ENCODE assay signal across 18 cellular contexts in genomic region chr11:93569496-93569895, GRCh38. TPM values are rescaled to one million over a fixed set of nuclear protein-coding genes. Genes with fewer than 3 reads are reported as not detected.
A peak's percentile ranks its signal among the peaks of the same experiment; 100 is the strongest.
DNase-seq lines count a peak whose midpoint lies in the region; ATAC-seq, FAIRE-seq and TF ChIP-seq lines count a peak whose summit lies in the region.
"Had no signal": no experiment of that assay in that cellular context is flagged by ENCODE, and none has a peak within 500 bp of the region (broad histone marks: within the 10 kb centered on the region; RNA-seq: fewer than 3 reads in every experiment).

No MANE protein-coding gene starts in this region.

- no peak overlapping the region for H2BK5ac ChIP-seq in H1 (ENCODE audit: low read depth, low read length)

- H3K9ac ChIP-seq in H1 (replicated peaks in 1 of 4; ENCODE audit: extremely low read depth in 1 of 4, low read depth in 3 of 4, low read length in 3 of 4) (no peak overlapping the region), HepG2 (ENCODE audit: insufficient read depth, low read depth, low read length) (no peak overlapping the region)

- no peak overlapping the region for H2AK5ac ChIP-seq in H1 (ENCODE audit: low read depth, low read length)

- H3K14ac ChIP-seq in H1 (ENCODE audit: insufficient read length), result no peak overlapping the region

- no peaks in the 10 kb centered on the region for H3K36me3 Mint-ChIP-seq in activated T-cell treated with anti-CD3 and anti-CD28 coated beads, Interleukin-2, amount 50 U/mL, for 24 hours (ENCODE audit: low read depth)
- H3K36me3 Mint-ChIP-seq: CD4-positive, alpha-beta memory T cell had no signal

- H3K4me2 ChIP-seq in H1 (ENCODE audit: insufficient read depth in 1 of 2, low read depth in 2 of 2, low read length in 2 of 2) (no peak overlapping the region), HepG2 (ENCODE audit: low read depth, low read length) (no peak overlapping the region)

- TF ChIP-seq RAD21 in H1 (IDR thresholded peaks at IDR 0.05 in 1 of 2, conservative IDR thresholded peaks at IDR 0.05 in 1 of 2; ENCODE audit: low read depth in 2 of 2, low read length in 2 of 2) (no peak), HepG2 (CRISPR knock-in tag; IDR thresholded peaks at IDR 0.05) (no peak)

- H4K91ac ChIP-seq in H1 (replicated peaks; ENCODE audit: insufficient read length, low read length), result no peak overlapping the region

- H2BK15ac ChIP-seq in H1 (ENCODE audit: low read length), result no peak overlapping the region

- POLR2A ChIA-PET in HEK293 (lab: Yijun Ruan, JAX) (no interaction called here), H1 (lab: Charles Lee; ENCODE audit: partially characterized antibody) (no interaction called here), HepG2 (lab: Yijun Ruan, JAX) (no interaction called here)

- H2BK20ac ChIP-seq in H1 (ENCODE audit: low read length), result no peak overlapping the region

- H4K8ac ChIP-seq in H1 (ENCODE audit: extremely low read depth, insufficient read depth, low read length), result no peak overlapping the region

- H2BK12ac ChIP-seq in H1 (ENCODE audit: low read depth, low read length), result no peak overlapping the region

- no peak overlapping the region for H4K5ac ChIP-seq in H1 (ENCODE audit: insufficient read length, low read depth, low read length)

- CTCF ChIA-PET in HEK293 (lab: Yijun Ruan, JAX), result interaction anchor here (0.6 kb wide), 1 partner anchor 335 kb away, joined by 5 read pairs; no protein-coding TSS in a partner anchor
- CTCF ChIA-PET in H1 (lab: Charles Lee; ENCODE audit: partially characterized antibody), result interaction anchor here (1.0 kb wide), 1 partner anchor 74 kb away, joined by 3 read pairs; no protein-coding TSS in a partner anchor
- CTCF ChIA-PET in HepG2 (lab: Yijun Ruan, JAX; ENCODE audit: low intra/inter-chr PET ratio, low total read pairs), result no interaction called here

- TF ChIP-seq CTCF in HEK293 (tag by site-specific recombination; IDR thresholded peaks at IDR 0.05) (no peak), H1 (IDR thresholded peaks at IDR 0.05; ENCODE audit: control extremely low read depth in 1 of 3, insufficient read depth in 1 of 3, low read depth in 1 of 3, low read length in 3 of 3) (no peak), HepG2 (CRISPR knock-in tag; IDR thresholded peaks at IDR 0.05) (no peak), thyroid gland (IDR thresholded peaks at IDR 0.05) (no peak)

- no peak overlapping the region for H2AFZ ChIP-seq in H1 (ENCODE audit: low read length)
- no peak overlapping the region for H2AFZ ChIP-seq in HepG2 (ENCODE audit: low read length)

- H3K23ac ChIP-seq in H1 (ENCODE audit: insufficient read length), result no peak overlapping the region

- H3K4me1 Mint-ChIP-seq in activated T-cell treated with anti-CD3 and anti-CD28 coated beads, Interleukin-2, amount 50 U/mL, for 24 hours (ENCODE audit: low read depth), result no peaks in the 10 kb centered on the region
- H3K4me1 Mint-ChIP-seq: CD4-positive, alpha-beta memory T cell had no signal

- H3K79me2 ChIP-seq in H1 (ENCODE audit: control insufficient read depth in 1 of 2, insufficient read depth in 2 of 2, low read length in 2 of 2) (no peaks in the 10 kb centered on the region), HepG2 (ENCODE audit: insufficient read depth, low read length) (no peaks in the 10 kb centered on the region)

- FAIRE-seq in H1 (lab: Jason Lieb, UNC) (no peak), HepG2 (lab: Jason Lieb, UNC) (no peak)

- no peak overlapping the region for H3K4ac ChIP-seq in H1 (replicated peaks; ENCODE audit: insufficient read length, low read depth, low read length)

- no peak overlapping the region for H3K27ac Mint-ChIP-seq in activated T-cell treated with anti-CD3 and anti-CD28 coated beads, Interleukin-2, amount 50 U/mL, for 24 hours
- H3K27ac Mint-ChIP-seq: CD4-positive, alpha-beta memory T cell had no signal

- H3K23me2 ChIP-seq in H1 (ENCODE audit: low read depth, low read length), result no peaks in the 10 kb centered on the region

- H3K56ac ChIP-seq in H1 (replicated peaks; ENCODE audit: insufficient read length, low read depth, low read length), result no peak overlapping the region

- H3K4me3 ChIP-seq in HEK293 (ENCODE audit: low read depth, low read length), result no peak overlapping the region
- H3K4me3 ChIP-seq in H1 (ENCODE audit: extremely low read depth in 1 of 4, insufficient read depth in 2 of 4, low read depth in 3 of 4, low read length in 4 of 4), result no peak overlapping the region
- no peak overlapping the region for H3K4me3 ChIP-seq in HepG2 (replicated peaks in 1 of 3; ENCODE audit: insufficient read depth in 1 of 3, low read depth in 2 of 3, low read length in 3 of 3)
- no peak overlapping the region for H3K4me3 ChIP-seq in thyroid gland (replicated peaks in 1 of 3)

- DNase-seq in H1 (ENCODE audit: low read depth in 1 of 2, low spot score in 2 of 2) (no peak), HepG2 (ENCODE audit: low spot score) (no peak), thyroid gland (no peak), NCI-H526 treated with DMSO at 0.1 percent for 48 hours (lab: John Stamatoyannopoulos, UW) (no peak), left cardiac atrium (no peak), GM19238 (ENCODE audit: insufficient read length, low spot score) (no peak)
- no peak for DNase-seq in activated T-cell treated with anti-CD3 and anti-CD28 coated beads, Interleukin-2, amount 50 U/mL, for 24 hours
- DNase-seq: C1 segment of cervical spinal cord; Calu3; CD4-positive, alpha-beta memory T cell; COR-L47; DMS53; DMS79 treated with DMSO at 0.1 percent for 48 hours; GOT3; H7; HCEC 1CT had no signal

- peaks cover 7% of the 10 kb centered on the region for H3K27me3 Mint-ChIP-seq in activated T-cell treated with anti-CD3 and anti-CD28 coated beads, Interleukin-2, amount 50 U/mL, for 24 hours

- TF ChIP-seq POLR2A in H1 (IDR thresholded peaks at IDR 0.05; ENCODE audit: control extremely low read depth in 1 of 2, low read depth in 2 of 2, low read length in 2 of 2), result no peak
- no peak for TF ChIP-seq POLR2A in HepG2 (IDR thresholded peaks at IDR 0.05; ENCODE audit: insufficient read depth in 1 of 2, low read depth in 2 of 2, low read length in 2 of 2)
- TF ChIP-seq POLR2A in thyroid gland (IDR thresholded peaks at IDR 0.05), result no peak

- H3K9me3 ChIP-seq in HEK293 (ENCODE audit: control insufficient read depth, insufficient read depth, low read depth, low read length), result no peaks in the 10 kb centered on the region
- no peaks in the 10 kb centered on the region for H3K9me3 ChIP-seq in H1 (ENCODE audit: insufficient read depth in 2 of 2, low read depth in 1 of 2, low read length in 1 of 2)
- no peaks in the 10 kb centered on the region for H3K9me3 ChIP-seq in HepG2 (ENCODE audit: low read length)
- H3K9me3 ChIP-seq in thyroid gland, result no peaks in the 10 kb centered on the region

- intact Hi-C loops in HepG2 (cut with micrococcal nuclease; ENCODE audit: unreplicated experiment), result no loop called here
- intact Hi-C loops in thyroid gland (cut with DNase I), result no loop called here
- intact Hi-C loops in left cardiac atrium (cut with DNase I), result no loop called here

- H3K36me3 ChIP-seq in HEK293 (ENCODE audit: control insufficient read depth in 2 of 2, insufficient read depth in 1 of 2, low read length in 2 of 2) (no peaks in the 10 kb centered on the region), H1 (ENCODE audit: control insufficient read depth in 2 of 4, insufficient read depth in 4 of 4, low read length in 3 of 4) (no peaks in the 10 kb centered on the region), HepG2 (replicated peaks in 1 of 2; ENCODE audit: control insufficient read depth in 1 of 2, insufficient read depth in 2 of 2, low read length in 2 of 2) (no peaks in the 10 kb centered on the region), thyroid gland (no peaks in the 10 kb centered on the region)

- H3K79me1 ChIP-seq in H1 (ENCODE audit: low read depth, low read length), result no peaks in the 10 kb centered on the region

- no peaks in the 10 kb centered on the region for H3K9me3 Mint-ChIP-seq in activated T-cell treated with anti-CD3 and anti-CD28 coated beads, Interleukin-2, amount 50 U/mL, for 24 hours
- H3K9me3 Mint-ChIP-seq: CD4-positive, alpha-beta memory T cell had no signal

- no peak for TF ChIP-seq EP300 in H1 (IDR thresholded peaks at IDR 0.05; ENCODE audit: borderline replicate concordance in 1 of 2, low read depth in 2 of 2, low read length in 2 of 2)
- no peak for TF ChIP-seq EP300 in HepG2 (IDR thresholded peaks at IDR 0.05; ENCODE audit: low read depth in 2 of 2, low read length in 2 of 2)
- TF ChIP-seq EP300 in HepG2 (CRISPR knock-in tag; IDR thresholded peaks at IDR 0.05; ENCODE audit: borderline replicate concordance), result no peak

- H2BK120ac ChIP-seq in H1 (replicated peaks; ENCODE audit: low read depth, low read length), result no peak overlapping the region

- BruUV-seq in HepG2 (replicated peaks; lab: Mats Ljungman, UMichigan), result no TSS peak

- no peak overlapping the region for H3K27ac ChIP-seq in HEK293 (ENCODE audit: extremely low read depth, low read depth, low read length)
- no peak overlapping the region for H3K27ac ChIP-seq in H1 (ENCODE audit: low read depth, low read length)
- H3K27ac ChIP-seq in HepG2 (ENCODE audit: extremely low read length, insufficient read depth, low read length), result no peak overlapping the region
- peak overlapping the region in 2 of 3 donors; percentile 63 to 75 for H3K27ac ChIP-seq in thyroid gland

- H4K20me1 ChIP-seq in H1 (replicated peaks in 1 of 2; ENCODE audit: control insufficient read depth in 1 of 2, insufficient read depth in 2 of 2, low read length in 2 of 2), result no peaks in the 10 kb centered on the region
- no peaks in the 10 kb centered on the region for H4K20me1 ChIP-seq in HepG2 (ENCODE audit: insufficient read depth, low read length)

- in situ Hi-C loops in HepG2 (cut with HindIII; ENCODE audit: extremely low pct_ligation_motif_present, low pct_unique_long_range_greater_than_20kb), result no loop called here

- H3K27me3 ChIP-seq in H1 (replicated peaks in 1 of 4; ENCODE audit: control insufficient read depth in 3 of 4, extremely low read depth in 1 of 4, insufficient read depth in 3 of 4, low read length in 3 of 4), result no peaks in the 10 kb centered on the region
- H3K27me3 ChIP-seq in HepG2 (ENCODE audit: control insufficient read depth in 1 of 2, insufficient read depth in 2 of 2, low read length in 2 of 2), result no peaks in the 10 kb centered on the region
- H3K27me3 ChIP-seq in thyroid gland, result no peaks in the 10 kb centered on the region

- H3K4me3 Mint-ChIP-seq in activated T-cell treated with anti-CD3 and anti-CD28 coated beads, Interleukin-2, amount 50 U/mL, for 24 hours, result no peak overlapping the region
- H3K4me3 Mint-ChIP-seq: CD4-positive, alpha-beta memory T cell had no signal

- no peak for ATAC-seq in HepG2
- ATAC-seq in left cardiac atrium, result no peak

- H3K18ac ChIP-seq in H1 (ENCODE audit: extremely low read depth, low read length), result no peak overlapping the region

- H3K4me1 ChIP-seq in HEK293 (ENCODE audit: control insufficient read depth, insufficient read depth, low read length) (no peaks in the 10 kb centered on the region), H1 (replicated peaks in 1 of 4; ENCODE audit: control insufficient read depth in 3 of 4, insufficient read depth in 4 of 4, low read length in 3 of 4) (peaks cover 0 to 3% (median 0%) of the 10 kb centered on the region in 4 experiments; a peak in 2 of 7 replicates), HepG2 (ENCODE audit: insufficient read depth, low read length) (peaks cover 59% of the 10 kb centered on the region), thyroid gland (peaks cover 8 to 28% of the 10 kb centered on the region in 2 donors)

RNA-seq across cellular contexts. Expression of gene SMCO4, which starts 26.3 kb away (rescaled TPM):
- 53.9 and 57.0 TPM in 2 replicates for total RNA-seq in H1 (2021; fragmentation: NEBNext Ultra II Directional; extraction: Animal tissue kit (Norgen Biotek cat#: 25700))
- polyA plus RNA-seq in H1 (2011; rRNA removed) (33.2 and 36.6 TPM in 2 replicates), HepG2 (2011; rRNA removed) (10.6 and 11.7 TPM in 2 replicates)
- polyA plus RNA-seq in H1 (2011; cell fraction: cytosol; rRNA removed), result 42.7 TPM
- 27.2 TPM for polyA plus RNA-seq in H1 (2011; cell fraction: nucleus; rRNA removed)
- 59.3 to 89.7 TPM (median 68.0 TPM) in 4 replicates for polyA plus RNA-seq in H1 (2012, experiment 1 of 2)
- polyA plus RNA-seq in H1 (2012, experiment 2 of 2), result 20.9 TPM
- 33.7 TPM for polyA plus RNA-seq in H1 (2013, experiment 1 of 2)
- polyA plus RNA-seq in H1 (2013, experiment 2 of 2), result 33.9 TPM
- 7.9 and 12.2 TPM in 2 replicates for polyA minus RNA-seq in H1 (2011; rRNA and poly(A)+ RNA removed)
- polyA minus RNA-seq in H1 (2011; cell fraction: cytosol; rRNA and poly(A)+ RNA removed), result 17.5 TPM
- 9.4 TPM for polyA minus RNA-seq in H1 (2011; cell fraction: nucleus; rRNA and poly(A)+ RNA removed)
- total RNA-seq in HepG2 (2016; rRNA removed; fragmentation: Illumina TruSeq; extraction: Trizol) (26.8 and 28.5 TPM in 2 replicates), thyroid gland (100 to 1,000 TPM in 2 of 4 donors, 10 to 100 TPM in 2; 38.6 to 135 (median 102) TPM), left cardiac atrium (10 to 100 TPM; 35.9 to 40.7 TPM)
- 32.8 and 44.9 TPM in 2 replicates for total RNA-seq in HepG2 (2016; cell fraction: cytosol; rRNA removed; fragmentation: Illumina TruSeq; extraction: Trizol; ENCODE audit: low read depth)
- total RNA-seq in HepG2 (2016; cell fraction: insoluble cytoplasmic fraction; rRNA removed; fragmentation: Illumina TruSeq; extraction: Trizol), result 24.0 and 27.8 TPM in 2 replicates
- total RNA-seq in HepG2 (2016; cell fraction: membrane; rRNA removed; fragmentation: Illumina TruSeq; extraction: Trizol), result 39.9 and 58.1 TPM in 2 replicates
- 9.4 and 14.7 TPM in 2 replicates for total RNA-seq in HepG2 (2016; cell fraction: nucleus; rRNA removed; fragmentation: Illumina TruSeq; extraction: Trizol)
- 8.0 and 8.3 TPM in 2 replicates for polyA plus RNA-seq in HepG2 (2011; cell fraction: cytosol; rRNA removed)
- 7.7 and 10.0 TPM in 2 replicates for polyA plus RNA-seq in HepG2 (2011; cell fraction: nucleus; rRNA removed)
- 19.1 and 21.9 TPM in 2 replicates for polyA plus RNA-seq in HepG2 (2012)
- polyA plus RNA-seq in HepG2 (2016; cell fraction: cytosol; fragmentation: Illumina TruSeq; extraction: Trizol; ENCODE audit: low read depth), result 45.6 and 73.6 TPM in 2 replicates
- 34.5 and 47.2 TPM in 2 replicates for polyA plus RNA-seq in HepG2 (2016; cell fraction: insoluble cytoplasmic fraction; fragmentation: Illumina TruSeq; extraction: Trizol; ENCODE audit: low read depth)
- polyA plus RNA-seq in HepG2 (2016; cell fraction: membrane; fragmentation: Illumina TruSeq; extraction: Trizol; ENCODE audit: low read depth), result 48.5 and 75.7 TPM in 2 replicates
- 26.9 and 36.1 TPM in 2 replicates for polyA plus RNA-seq in HepG2 (2016; cell fraction: nucleus; fragmentation: Illumina TruSeq; extraction: Trizol; ENCODE audit: insufficient read depth, low read depth)
- polyA minus RNA-seq in HepG2 (2011; rRNA and poly(A)+ RNA removed; ENCODE audit: low replicate concordance), result 1.9 and 16.7 TPM in 2 replicates
- 3.5 TPM in 1 of 2 replicates, not detected in the other for polyA minus RNA-seq in HepG2 (2011; cell fraction: cytosol; rRNA and poly(A)+ RNA removed)
- polyA minus RNA-seq in HepG2 (2011; cell fraction: nucleus; rRNA and poly(A)+ RNA removed), result 2.2 and 6.6 TPM in 2 replicates
- total RNA-seq: G401 had no signal

Comparison
In these comparisons a context has a peak if more than half of its experiments do, and no peak if none do; other contexts are left out.
1. H3K27ac ChIP-seq: peak in thyroid gland (2 of 3); none in HEK293 (single experiment), H1 (single experiment) and HepG2 (single experiment).
2. Of the 63 proteins assayed by ChIP-seq in both HepG2 and HEK293: peak only in HepG2: none; only in HEK293: none; in both: ZNF768; in neither: 62.